ENCODE assay signal across 13 cellular contexts in genomic region chr20:3803289-3803688, GRCh38. TPM values are rescaled to one million over a fixed set of nuclear protein-coding genes. Genes with fewer than 3 reads are reported as not detected.
A peak's percentile ranks its signal among the peaks of the same experiment; 100 is the strongest.
DNase-seq lines count a peak whose midpoint lies in the region; ATAC-seq and TF ChIP-seq lines count a peak whose summit lies in the region.
"Had no signal": no experiment of that assay in that cellular context is flagged by ENCODE, and none has a peak within 500 bp of the region (broad histone marks: within the 10 kb centered on the region; RNA-seq: fewer than 3 reads in every experiment).

No MANE protein-coding gene starts in this region.

- H3K36me3 Mint-ChIP-seq in T-helper 17 cell (ENCODE audit: low read depth): peaks cover 22% of the 10 kb centered on the region

- no peak for TF ChIP-seq CTCF in upper lobe of right lung (IDR thresholded peaks at IDR 0.05)

- H3K27ac Mint-ChIP-seq in T-helper 17 cell: peak overlapping the region; percentile 95
- H3K27ac Mint-ChIP-seq: activated T-cell treated with anti-CD3 and anti-CD28 coated beads, Interleukin-2, amount 50 U/mL, for 72 hours had no signal

- peaks cover 10% of the 10 kb centered on the region for H3K4me1 ChIP-seq in right cardiac atrium (ENCODE audit: control insufficient read depth, insufficient read depth, low read length)
- peaks cover 95% of the 10 kb centered on the region for H3K4me1 ChIP-seq in upper lobe of right lung

- no peak overlapping the region for H3K4me3 Mint-ChIP-seq in T-helper 17 cell
- H3K4me3 Mint-ChIP-seq: activated T-cell treated with anti-CD3 and anti-CD28 coated beads, Interleukin-2, amount 50 U/mL, for 72 hours had no signal

- H3K36me3 ChIP-seq in upper lobe of right lung: peaks cover 75% of the 10 kb centered on the region
- H3K36me3 ChIP-seq: gastrocnemius medialis had no signal

- peaks cover 60% of the 10 kb centered on the region for H3K4me1 Mint-ChIP-seq in T-helper 17 cell

- H3K9me3 ChIP-seq in right cardiac atrium (ENCODE audit: control insufficient read depth, low read length) (no peaks in the 10 kb centered on the region), T-helper 17 cell (ENCODE audit: control insufficient read depth, low read length, poor library complexity, severe bottlenecking) (no peaks in the 10 kb centered on the region), upper lobe of right lung (no peaks in the 10 kb centered on the region)
- H3K9me3 ChIP-seq: gastrocnemius medialis had no signal

- no peak overlapping the region for H3K27ac ChIP-seq in right cardiac atrium (ENCODE audit: low read length)
- peak overlapping the region; percentile 46 for H3K27ac ChIP-seq in layer of hippocampus (ENCODE audit: low read depth, low read length)
- H3K27ac ChIP-seq in upper lobe of right lung: peak overlapping the region; percentile 96
- H3K27ac ChIP-seq: gastrocnemius medialis had no signal

- ATAC-seq in left ventricle myocardium superior (no peak), right cardiac atrium (no peak), T-helper 17 cell (no peak), upper lobe of right lung (no peak)
- ATAC-seq: activated T-cell treated with anti-CD3 and anti-CD28 coated beads, Interleukin-2, amount 50 U/mL, for 72 hours; gastrocnemius medialis had no signal

- H3K27me3 ChIP-seq in right cardiac atrium (ENCODE audit: control insufficient read depth, insufficient read depth) (no peaks in the 10 kb centered on the region), layer of hippocampus (ENCODE audit: control insufficient read depth, insufficient read depth, low read length) (no peaks in the 10 kb centered on the region), upper lobe of right lung (no peaks in the 10 kb centered on the region)
- H3K27me3 ChIP-seq: gastrocnemius medialis had no signal

- DNase-seq in left ventricle myocardium superior (peak; percentile 22), right cardiac atrium (no peak), T-helper 17 cell (no peak), upper lobe of right lung (no peak), occipital lobe (lab: John Stamatoyannopoulos, UW) (no peak), NK-92 (lab: John Stamatoyannopoulos, UW; ENCODE audit: unreplicated experiment) (no peak), SW480 (ENCODE audit: low spot score) (no peak)
- DNase-seq: activated CD4-positive, alpha-beta T cell treated with anti-CD3 and anti-CD28 coated beads for 48 hours; activated T-cell treated with anti-CD3 and anti-CD28 coated beads, Interleukin-2, amount 50 U/mL, for 72 hours; gastrocnemius medialis; GOT3; T1000 had no signal

- no peaks in the 10 kb centered on the region for H3K27me3 Mint-ChIP-seq in T-helper 17 cell

- WGBS in right cardiac atrium: 95% methylated on average over 14 of the region's 14 CpGs

- H3K4me3 ChIP-seq in right cardiac atrium (ENCODE audit: low read length) (no peak overlapping the region), upper lobe of right lung (no peak overlapping the region)
- H3K4me3 ChIP-seq: gastrocnemius medialis had no signal

- intact Hi-C loops in left ventricle myocardium superior (cut with micrococcal nuclease) (no loop called here), right cardiac atrium (cut with DNase I) (no loop called here), upper lobe of right lung (cut with DNase I) (no loop called here)

RNA-seq across cellular contexts. Expression of gene CDC25B, which starts 7.2 kb away (rescaled TPM):
- total RNA-seq in left ventricle myocardium superior: 7.5 TPM
- 10 to 100 TPM in 3 of 4 donors, 1 to 10 TPM in 1; 10.0 to 12.2 (median 11.4) TPM for total RNA-seq in right cardiac atrium
- 7.9 TPM for polyA plus RNA-seq in right cardiac atrium
- total RNA-seq in T-helper 17 cell: 100 to 1,000 TPM; 220 to 223 TPM
- total RNA-seq in upper lobe of right lung: 136 TPM
- 4.5 TPM for total RNA-seq in occipital lobe

RNA-seq across cellular contexts. Expression of gene CENPB, which starts 16.7 kb away (rescaled TPM):
- total RNA-seq in left ventricle myocardium superior: 68.3 TPM
- 10 to 100 TPM; 63.9 to 92.7 (median 72.1) TPM for total RNA-seq in right cardiac atrium
- polyA plus RNA-seq in right cardiac atrium: 67.4 TPM
- total RNA-seq in T-helper 17 cell: 10 to 100 TPM; 36.9 to 40.2 TPM
- total RNA-seq in upper lobe of right lung: 94.6 TPM
- total RNA-seq in occipital lobe: 55.4 TPM

RNA-seq across cellular contexts. Expression of gene AP5S1, which starts 17.1 kb away (rescaled TPM):
- total RNA-seq in left ventricle myocardium superior (10.2 TPM), right cardiac atrium (10 to 100 TPM; 12.3 to 17.2 (median 13.5) TPM), T-helper 17 cell (10 to 100 TPM; 11.3 to 11.9 TPM), upper lobe of right lung (13.1 TPM), occipital lobe (5.5 TPM)
- 12.5 TPM for polyA plus RNA-seq in right cardiac atrium

RNA-seq across cellular contexts. Expression of gene SPEF1, which starts 22.0 kb away (rescaled TPM):
- total RNA-seq in left ventricle myocardium superior (not detected), right cardiac atrium (under 1 TPM in 1 of 4 donors, not detected in 3; 0.50 TPM), T-helper 17 cell (under 1 TPM in 1 of 2 donors, not detected in 1; 0.18 TPM), upper lobe of right lung (0.46 TPM), occipital lobe (0.16 TPM)
- polyA plus RNA-seq in right cardiac atrium: 0.07 TPM
- total RNA-seq: gastrocnemius medialis had no signal

RNA-seq across cellular contexts. Expression of gene ADISSP, which starts 35.7 kb away (rescaled TPM):
- total RNA-seq in left ventricle myocardium superior (10.3 TPM), right cardiac atrium (10 to 100 TPM; 11.7 to 13.7 (median 12.1) TPM), T-helper 17 cell (10 to 100 TPM; 13.3 to 19.0 TPM), upper lobe of right lung (23.3 TPM), occipital lobe (18.9 TPM)
- polyA plus RNA-seq in right cardiac atrium: 12.6 TPM

Comparison
In these comparisons a context has a peak if more than half of its experiments do, and no peak if none do; other contexts are left out.
1. RNA of gene CDC25B, which starts 7.2 kb away (total RNA-seq): 220 to 223 TPM in T-helper 17 cell and 136 TPM in upper lobe of right lung (single experiment); 10.0 to 12.2 TPM in right cardiac atrium, 7.5 TPM in left ventricle myocardium superior (single experiment) and 4.5 TPM in occipital lobe (single experiment); every median in the first group is over 10 times any median in the second.